ENCODE assay signal across 15 cellular contexts in the genomic region with DNA sequence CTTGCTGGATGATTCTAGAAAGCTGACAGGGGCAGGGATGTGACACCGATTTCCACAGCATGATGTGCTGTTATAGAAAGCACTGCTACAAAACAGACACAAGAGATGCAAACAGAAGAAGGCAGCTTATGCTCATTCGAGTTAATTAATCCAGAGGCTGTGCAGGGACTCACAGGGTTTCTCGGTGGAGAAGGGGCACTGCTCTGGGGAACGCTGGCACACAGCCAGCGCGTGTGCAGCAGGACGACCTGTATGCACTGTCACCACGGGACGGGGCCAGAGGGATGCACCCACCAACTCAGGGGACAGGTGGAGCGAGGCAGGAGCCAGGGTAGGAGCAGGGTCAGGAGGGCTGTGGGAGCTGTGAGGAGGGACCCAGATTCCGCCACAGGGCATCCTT.
A peak's percentile ranks its signal among the peaks of the same experiment; 100 is the strongest.
DNase-seq lines count a peak whose midpoint lies in the region; TF ChIP-seq lines count a peak whose summit lies in the region.
"Had no signal": no experiment of that assay in that cellular context is flagged by ENCODE, and none has a peak within 500 bp of the region (broad histone marks: within the 10 kb centered on the region; RNA-seq: fewer than 3 reads in every experiment).

No MANE protein-coding gene starts in this region.

- H3K27ac ChIP-seq in mesenchymal stem cell (ENCODE audit: low read length, poor library complexity, severe bottlenecking) = no peak overlapping the region
- H3K27ac ChIP-seq: SJSA1 had no signal

- 81% methylated on average over 11 of the region's 11 CpGs for WGBS in mesenchymal stem cell

- H3K27me3 Mint-ChIP-seq in MCF 10A (ENCODE audit: insufficient read depth, unreplicated experiment) = no peaks in the 10 kb centered on the region

- no peak overlapping the region for H3K9ac ChIP-seq in mesenchymal stem cell (ENCODE audit: low read length)

- H3K36me3 Mint-ChIP-seq in MCF 10A (ENCODE audit: insufficient read depth, unreplicated experiment) = no peaks in the 10 kb centered on the region
- H3K36me3 Mint-ChIP-seq: T-cell had no signal

- H2BK120ac ChIP-seq in mesenchymal stem cell (ENCODE audit: low read depth, low read length) = no peak overlapping the region

- H4K8ac ChIP-seq in mesenchymal stem cell (ENCODE audit: low read length) = no peak overlapping the region

- H3K4me3 Mint-ChIP-seq in MCF 10A (ENCODE audit: unreplicated experiment) = no peak overlapping the region
- H3K4me3 Mint-ChIP-seq: T-cell had no signal

- no peak overlapping the region for H3K18ac ChIP-seq in mesenchymal stem cell (ENCODE audit: low read depth in 1 of 2, low read length in 2 of 2)

- H3K23ac ChIP-seq in mesenchymal stem cell (ENCODE audit: low read length in 2 of 2) = no peak overlapping the region

- no peak for TF ChIP-seq CTCF in MCF 10A (IDR thresholded peaks at IDR 0.05; ENCODE audit: unreplicated experiment)

- H2BK15ac ChIP-seq in mesenchymal stem cell (ENCODE audit: low read depth, poor library complexity, severe bottlenecking) = no peak overlapping the region

- no peaks in the 10 kb centered on the region for H3K79me1 ChIP-seq in mesenchymal stem cell (replicated peaks; ENCODE audit: low read length, poor library complexity, severe bottlenecking)

- H3K27me3 ChIP-seq in mesenchymal stem cell (ENCODE audit: control insufficient read depth in 1 of 2, insufficient read depth in 1 of 2, low read length in 2 of 2) = no peaks in the 10 kb centered on the region

- no peaks in the 10 kb centered on the region for H3K9me3 Mint-ChIP-seq in MCF 10A (ENCODE audit: unreplicated experiment)

- no peak overlapping the region for H3K4me2 ChIP-seq in mesenchymal stem cell (ENCODE audit: low read length, poor library complexity, severe bottlenecking)

- BruUV-seq in MCF 10A (replicated peaks; lab: Mats Ljungman, UMichigan) = no TSS peak

- CTCF ChIA-PET in MCF 10A (lab: Yijun Ruan, JAX) = interaction anchor here (0.7 kb wide), 1 partner anchor 71 kb away, joined by 3 read pairs; no protein-coding TSS in a partner anchor

- H3K9me3 ChIP-seq in mesenchymal stem cell (ENCODE audit: control insufficient read depth, low read length) = peaks cover 4% of the 10 kb centered on the region

- H2BK5ac ChIP-seq in mesenchymal stem cell (ENCODE audit: low read depth, low read length, poor library complexity, severe bottlenecking) = no peak overlapping the region

- H2BK12ac ChIP-seq in mesenchymal stem cell (ENCODE audit: low read length in 2 of 2) = no peak overlapping the region

- no peak overlapping the region for H2AFZ ChIP-seq in mesenchymal stem cell (ENCODE audit: low read depth, low read length)

- intact Hi-C loops in MCF 10A (cut with micrococcal nuclease) = no loop called here

- H3K4me1 Mint-ChIP-seq in MCF 10A (ENCODE audit: insufficient read depth, unreplicated experiment) = no peaks in the 10 kb centered on the region
- H3K4me1 Mint-ChIP-seq: T-cell had no signal

- no peaks in the 10 kb centered on the region for H3K4me1 ChIP-seq in mesenchymal stem cell (ENCODE audit: control insufficient read depth, insufficient read depth, low read depth, low read length)
- H3K4me1 ChIP-seq: SJSA1 had no signal

- no peaks in the 10 kb centered on the region for H3K36me3 ChIP-seq in mesenchymal stem cell (ENCODE audit: control insufficient read depth in 1 of 2, insufficient read depth in 2 of 2, low read depth in 1 of 2, low read length in 2 of 2)
- H3K36me3 ChIP-seq: SJSA1 had no signal

- DNase-seq in Ammon's horn (ENCODE audit: low spot score) (peak; percentile 8), COLO668 (lab: John Stamatoyannopoulos, UW; ENCODE audit: unreplicated experiment) (peak; percentile 32), NCI-H82 treated with DMSO at 0.1 percent for 48 hours (lab: John Stamatoyannopoulos, UW; ENCODE audit: unreplicated experiment) (peak; percentile 12), mesenchymal stem cell (no peak), hippocampal formation (lab: John Stamatoyannopoulos, UW) (no peak), MCF 10A (ENCODE audit: unreplicated experiment) (no peak)
- DNase-seq in stimulated activated CD8-positive, alpha-beta memory T cell treated with anti-CD3 and anti-CD28 coated beads, Interleukin-4, amount 100 ng/mL, for 48 hours = no peak
- DNase-seq: DMS 273 treated with DMSO at 0.1 percent for 48 hours, H7, IMR-90, NCI-H2107, NCI-H69, PC-3, T-cell had no signal

- no peak overlapping the region for H3K4ac ChIP-seq in mesenchymal stem cell (ENCODE audit: low read depth in 1 of 2, low read length in 2 of 2)

- H3K4me3 ChIP-seq in mesenchymal stem cell (ENCODE audit: insufficient read depth in 1 of 2, low read depth in 1 of 2, low read length in 2 of 2) = peak overlapping the region in 1 of 2 experiments; percentile 34
- H3K4me3 ChIP-seq: SJSA1 had no signal

- H3K27ac Mint-ChIP-seq in MCF 10A (ENCODE audit: low read depth, unreplicated experiment) = no peak overlapping the region
- H3K27ac Mint-ChIP-seq: T-cell had no signal

- peak overlapping the region; percentile 59 for H4K91ac ChIP-seq in mesenchymal stem cell (ENCODE audit: low read length)

- no peak overlapping the region for H2AK5ac ChIP-seq in mesenchymal stem cell (ENCODE audit: low read length, severe bottlenecking)

- H3K14ac ChIP-seq in mesenchymal stem cell (ENCODE audit: low read length in 2 of 2) = no peak overlapping the region

- POLR2A ChIA-PET in MCF 10A (lab: Yijun Ruan, JAX) = no interaction called here

Comparison
In these comparisons a context has a peak if more than half of its experiments do, and no peak if none do; other contexts are left out.
1. DNase-seq: peak in Ammon's horn (single experiment), COLO668 (single experiment) and NCI-H82 treated with DMSO at 0.1 percent for 48 hours (single experiment); none in mesenchymal stem cell (single experiment), stimulated activated CD8-positive, alpha-beta memory T cell treated with anti-CD3 and anti-CD28 coated beads, Interleukin-4, amount 100 ng/mL, for 48 hours (single experiment), hippocampal formation (0 of 2) and MCF 10A (single experiment).